ENCODE assay signal across 8 cellular contexts in the genomic region with DNA sequence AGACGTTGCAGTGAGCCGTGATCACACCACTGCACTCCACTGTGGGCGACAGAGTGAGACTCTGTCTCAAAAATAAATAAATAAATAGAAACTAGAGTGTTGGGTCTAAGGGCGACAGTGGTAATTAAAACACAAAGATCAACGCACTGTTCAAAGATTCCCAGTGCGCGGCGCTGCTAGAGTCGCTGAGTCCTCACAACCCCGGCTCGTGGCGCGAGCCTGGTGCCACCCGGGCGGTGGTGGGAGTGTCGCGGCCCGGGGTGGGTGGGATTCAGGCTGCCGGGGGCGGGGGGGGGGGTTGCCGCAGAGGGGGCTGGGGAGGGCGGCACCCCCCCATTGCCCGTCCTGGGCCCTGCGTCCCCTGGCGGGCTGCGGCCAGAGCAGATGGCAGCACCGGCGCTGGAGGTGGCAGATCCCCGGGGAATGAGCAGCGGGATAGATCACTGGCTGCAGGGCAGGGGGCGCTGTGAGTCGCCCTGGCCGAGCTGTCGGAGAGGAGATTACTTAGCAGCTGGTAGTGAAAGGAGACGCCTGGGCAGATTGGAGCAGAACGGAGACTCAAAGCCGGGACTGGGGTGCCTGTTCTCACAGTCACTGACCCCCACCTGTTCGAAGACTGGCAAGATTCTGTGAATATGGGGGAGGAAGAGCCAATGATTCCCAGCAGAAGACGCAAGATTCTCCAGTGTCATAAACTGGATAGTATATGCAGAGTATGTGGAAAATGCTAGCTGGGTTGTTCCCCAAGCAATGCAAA. TPM values are rescaled to one million over a fixed set of nuclear protein-coding genes. Genes with fewer than 3 reads are reported as not detected.
DNase-seq lines count a peak whose midpoint lies in the region; ATAC-seq and TF ChIP-seq lines count a peak whose summit lies in the region.

No MANE protein-coding gene starts in this region.

- H3K27me3 ChIP-seq in SJCRH30 = no peaks in the 10 kb centered on the region
- H3K27me3 ChIP-seq in left ventricle myocardium inferior (ENCODE audit: low read depth) = peaks cover 21% of the 10 kb centered on the region

- peak; percentile 78 for TF ChIP-seq CTCF in left ventricle myocardium inferior (IDR thresholded peaks at IDR 0.05; ENCODE audit: borderline replicate concordance)

- intact Hi-C loops in left ventricle myocardium inferior (cut with micrococcal nuclease) (no loop called here), posterior vena cava (cut with DNase I) (loop anchor here in 1 of 2 donors (5.0 kb wide), 1 partner anchor 160 kb away; no protein-coding TSS in a partner anchor)

- DNase-seq in NCI-H2081 (lab: John Stamatoyannopoulos, UW) = peak; percentile 33 to 34
- no peak for DNase-seq in NCI-H2081 treated with DMSO at 0.1 percent for 48 hours (lab: John Stamatoyannopoulos, UW)
- DNase-seq in SJCRH30 = peak; percentile 7 to 11
- DNase-seq in amniotic stem cell (lab: John Stamatoyannopoulos, UW) = peak; percentile 7
- DNase-seq in left ventricle myocardium inferior = peak; percentile 74
- peak; percentile 90 for DNase-seq in posterior vena cava (ENCODE audit: low spot score)
- no peak for DNase-seq in COR-L47 (lab: John Stamatoyannopoulos, UW)

- no peaks in the 10 kb centered on the region for H3K36me3 ChIP-seq in SJCRH30
- H3K36me3 ChIP-seq in left ventricle myocardium inferior = no peaks in the 10 kb centered on the region

- H3K4me3 ChIP-seq in SJCRH30 (no peak overlapping the region), left ventricle myocardium inferior (peak overlapping the region; percentile 60)

- ATAC-seq in HG03457 (IDR thresholded peaks at IDR 0.05; ENCODE audit: unreplicated experiment) = no peak

- H3K27ac ChIP-seq in SJCRH30 (no peak overlapping the region), left ventricle myocardium inferior (replicated peaks) (peak overlapping the region; percentile 79)

- H3K4me1 ChIP-seq in SJCRH30 (peaks cover 17% of the 10 kb centered on the region), left ventricle myocardium inferior (peaks cover 41% of the 10 kb centered on the region)

- H3K9me3 ChIP-seq in SJCRH30 (replicated peaks) = no peaks in the 10 kb centered on the region
- no peaks in the 10 kb centered on the region for H3K9me3 ChIP-seq in left ventricle myocardium inferior (replicated peaks)

RNA-seq across cellular contexts. Expression of a gene that starts 30.2 kb away (rescaled TPM):
- total RNA-seq in SJCRH30 (2014; rRNA removed; shearing (Covaris generic)) = not detected in 2 replicates
- total RNA-seq in left ventricle myocardium inferior = 0.41 TPM
- total RNA-seq in posterior vena cava = 1 to 10 TPM; 2.5 to 5.6 TPM

RNA-seq across cellular contexts. Expression of a gene that starts 54.9 kb away (rescaled TPM):
- total RNA-seq in SJCRH30 (2014; rRNA removed; shearing (Covaris generic)) = 15.8 and 16.6 TPM in 2 replicates
- total RNA-seq in left ventricle myocardium inferior (0.52 TPM), posterior vena cava (under 1 TPM; 0.14 to 0.56 TPM)

RNA-seq across cellular contexts. Expression of a gene that starts 55.2 kb away (rescaled TPM):
- 37.7 and 40.5 TPM in 2 replicates for total RNA-seq in SJCRH30 (2014; rRNA removed; shearing (Covaris generic))
- total RNA-seq in left ventricle myocardium inferior (32.9 TPM), posterior vena cava (100 to 1,000 TPM in 1 of 2 donors, 10 to 100 TPM in 1; 98.0 to 105 TPM)

Comparison
In these comparisons a context has a peak if more than half of its experiments do, and no peak if none do; other contexts are left out.
1. DNase-seq: peak in NCI-H2081 (2 of 2), SJCRH30 (2 of 2), amniotic stem cell (single experiment), left ventricle myocardium inferior (single experiment) and posterior vena cava (single experiment); none in NCI-H2081 treated with DMSO at 0.1 percent for 48 hours (single experiment) and COR-L47 (single experiment).
2. RNA of a gene that starts 54.9 kb away (total RNA-seq): 15.8 to 16.6 TPM in SJCRH30; 0.14 to 0.56 TPM in posterior vena cava and 0.52 TPM in left ventricle myocardium inferior (single experiment); every median in the first group is over 10 times any median in the second.